ENCODE assay signal across 8 cellular contexts in the genomic region with DNA sequence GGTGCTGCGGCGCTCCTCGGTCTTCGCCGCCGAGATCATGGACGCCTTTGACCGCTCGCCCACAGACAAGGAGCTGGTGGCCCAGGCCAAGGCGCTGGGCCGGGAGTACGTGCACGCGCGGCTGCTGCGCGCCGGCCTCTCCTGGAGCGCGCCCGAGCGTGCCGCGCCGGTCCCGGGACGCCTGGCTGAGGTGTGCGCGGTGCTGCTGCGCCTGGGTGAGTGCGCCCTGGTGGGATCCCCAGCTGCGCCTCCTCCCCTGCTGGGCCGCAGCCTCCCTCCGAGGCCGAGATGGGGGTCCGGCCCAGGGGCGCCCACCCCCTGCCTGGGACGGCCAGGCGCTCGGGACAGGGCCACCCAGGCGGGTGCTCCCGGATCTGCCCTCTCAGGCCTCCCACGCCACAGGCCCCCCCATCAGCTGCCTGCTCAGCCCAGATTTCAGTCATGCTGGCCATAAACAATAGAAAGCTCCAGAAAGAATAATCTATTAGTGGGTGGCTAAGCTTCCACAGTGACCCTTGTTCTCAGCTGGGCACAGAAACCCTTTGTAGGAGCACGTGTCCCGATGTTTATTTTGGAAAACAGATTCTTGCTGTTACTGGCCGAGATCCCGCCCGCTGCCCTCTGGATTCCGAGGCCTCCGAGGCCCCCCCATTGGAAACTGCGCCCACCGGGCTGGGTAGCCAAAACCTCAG. TPM values are rescaled to one million over a fixed set of nuclear protein-coding genes. Genes with fewer than 3 reads are reported as not detected.
DNase-seq lines count a peak whose midpoint lies in the region; ATAC-seq lines count a peak whose summit lies in the region.

No MANE protein-coding gene starts in this region.

- ATAC-seq in left lobe of liver: peak; percentile 44
- peak; percentile 22 for ATAC-seq in stimulated activated memory B cell treated with anti-CD40 and anti-IgM and Interleukin-4, amounts not matched to agents 10 μg/mL and 1 μg/mL and 100 μg/mL, for 72 hours
- ATAC-seq in HG02623 (IDR thresholded peaks at IDR 0.05; ENCODE audit: unreplicated experiment): no peak
- no peak for ATAC-seq in HG03571 (IDR thresholded peaks at IDR 0.05; ENCODE audit: unreplicated experiment)

- peak overlapping the region; percentile 37 for H3K4me3 Mint-ChIP-seq in dendritic cell treated with granulocyte-macrophage colony-stimulating factor and Interleukin-4, amounts not matched to agents 40 ng/mL and 50 ng/mL, for 4 days
- peak overlapping the region; percentile 54 for H3K4me3 Mint-ChIP-seq in stimulated activated memory B cell treated with anti-CD40 and anti-IgM and Interleukin-4, amounts not matched to agents 10 μg/mL and 1 μg/mL and 100 μg/mL, for 72 hours

- peaks cover 16% of the 10 kb centered on the region for H3K9me3 Mint-ChIP-seq in dendritic cell treated with granulocyte-macrophage colony-stimulating factor and Interleukin-4, amounts not matched to agents 40 ng/mL and 50 ng/mL, for 4 days
- peaks cover 10% of the 10 kb centered on the region for H3K9me3 Mint-ChIP-seq in stimulated activated memory B cell treated with anti-CD40 and anti-IgM and Interleukin-4, amounts not matched to agents 10 μg/mL and 1 μg/mL and 100 μg/mL, for 72 hours

- H3K27ac Mint-ChIP-seq in dendritic cell treated with granulocyte-macrophage colony-stimulating factor and Interleukin-4, amounts not matched to agents 40 ng/mL and 50 ng/mL, for 4 days: no peak overlapping the region
- no peak overlapping the region for H3K27ac Mint-ChIP-seq in stimulated activated memory B cell treated with anti-CD40 and anti-IgM and Interleukin-4, amounts not matched to agents 10 μg/mL and 1 μg/mL and 100 μg/mL, for 72 hours

- peaks cover 63% of the 10 kb centered on the region for H3K27me3 Mint-ChIP-seq in dendritic cell treated with granulocyte-macrophage colony-stimulating factor and Interleukin-4, amounts not matched to agents 40 ng/mL and 50 ng/mL, for 4 days
- H3K27me3 Mint-ChIP-seq in stimulated activated memory B cell treated with anti-CD40 and anti-IgM and Interleukin-4, amounts not matched to agents 10 μg/mL and 1 μg/mL and 100 μg/mL, for 72 hours: peaks cover 75% of the 10 kb centered on the region

- no peaks in the 10 kb centered on the region for H3K36me3 Mint-ChIP-seq in dendritic cell treated with granulocyte-macrophage colony-stimulating factor and Interleukin-4, amounts not matched to agents 40 ng/mL and 50 ng/mL, for 4 days (ENCODE audit: low read depth)
- peaks cover 11% of the 10 kb centered on the region for H3K36me3 Mint-ChIP-seq in stimulated activated memory B cell treated with anti-CD40 and anti-IgM and Interleukin-4, amounts not matched to agents 10 μg/mL and 1 μg/mL and 100 μg/mL, for 72 hours

- DNase-seq in ELR (ENCODE audit: low read depth) (peak; percentile 73), NCI-H748 treated with DMSO at 0.1 percent for 48 hours (lab: John Stamatoyannopoulos, UW) (peak; percentile 5), left lobe of liver (ENCODE audit: low spot score) (peak; percentile 84)
- no peak for DNase-seq in NK-92 treated with Interleukin-12 subunit alpha and Interleukin-12 subunit beta, amount 100 ng/mL, for 24 hours (lab: John Stamatoyannopoulos, UW)

- intact Hi-C loops in dendritic cell treated with granulocyte-macrophage colony-stimulating factor and Interleukin-4, amounts not matched to agents 40 ng/mL and 50 ng/mL, for 4 days (cut with micrococcal nuclease): no loop called here

- no peaks in the 10 kb centered on the region for H3K4me1 Mint-ChIP-seq in dendritic cell treated with granulocyte-macrophage colony-stimulating factor and Interleukin-4, amounts not matched to agents 40 ng/mL and 50 ng/mL, for 4 days (ENCODE audit: low read depth)
- H3K4me1 Mint-ChIP-seq in stimulated activated memory B cell treated with anti-CD40 and anti-IgM and Interleukin-4, amounts not matched to agents 10 μg/mL and 1 μg/mL and 100 μg/mL, for 72 hours: peaks cover 12% of the 10 kb centered on the region

RNA-seq across cellular contexts. Expression of a gene that starts 1.1 kb away (rescaled TPM):
- 95.8 TPM for total RNA-seq in left lobe of liver

RNA-seq across cellular contexts. Expression of a gene that starts 51.3 kb away (rescaled TPM):
- 65.5 TPM for total RNA-seq in left lobe of liver

Comparison
In these comparisons a context has a peak if more than half of its experiments do, and no peak if none do; other contexts are left out.
1. ATAC-seq: peak in left lobe of liver (single experiment) and stimulated activated memory B cell treated with anti-CD40 and anti-IgM and Interleukin-4, amounts not matched to agents 10 μg/mL and 1 μg/mL and 100 μg/mL, for 72 hours (single experiment); none in HG02623 (single experiment) and HG03571 (single experiment).